ENCODE assay signal across 1 cellular context in genomic region chr9:135513351-135513846, GRCh38.
TF ChIP-seq lines count a peak whose summit lies in the region.

No MANE protein-coding gene starts in this region.

TF ChIP-seq in IMR-90, 13 proteins besides CTCF, POLR2A, EP300 and RAD21:
- no peak for TF ChIP-seq MXI1 (IDR thresholded peaks at IDR 0.05; ENCODE audit: borderline replicate concordance, low read depth, low read length)
- no peak for TF ChIP-seq SMC3 (IDR thresholded peaks at IDR 0.05; ENCODE audit: low read depth, low read length)
- no peak for TF ChIP-seq CHD1 (IDR thresholded peaks at IDR 0.05; ENCODE audit: low read depth, low read length)
- TF ChIP-seq USF2 (IDR thresholded peaks at IDR 0.05; ENCODE audit: low read depth, low read length), result no peak
- no peak for TF ChIP-seq MAZ (IDR thresholded peaks at IDR 0.05; ENCODE audit: borderline replicate concordance, low read depth, low read length)
- TF ChIP-seq RCOR1 (IDR thresholded peaks at IDR 0.05; ENCODE audit: insufficient replicate concordance, low read length), result no peak
- TF ChIP-seq BHLHE40 (IDR thresholded peaks at IDR 0.05; ENCODE audit: low read depth, low read length), result no peak
- no peak for TF ChIP-seq FOS (IDR thresholded peaks at IDR 0.05; ENCODE audit: low read depth, low read length)
- TF ChIP-seq NFE2L2 (IDR thresholded peaks at IDR 0.05; ENCODE audit: low read depth, low read length), result no peak
- TF ChIP-seq CEBPB (IDR thresholded peaks at IDR 0.05; ENCODE audit: low read depth, low read length), result no peak
- TF ChIP-seq MAFK (IDR thresholded peaks at IDR 0.05; ENCODE audit: low read depth, low read length), result no peak
- no peak for TF ChIP-seq RFX5 (IDR thresholded peaks at IDR 0.05; ENCODE audit: low read depth, low read length)
- TF ChIP-seq ELK1 (IDR thresholded peaks at IDR 0.05; ENCODE audit: borderline replicate concordance, low read depth, low read length), result no peak
